ENCODE assay signal across 10 cellular contexts in the genomic region with DNA sequence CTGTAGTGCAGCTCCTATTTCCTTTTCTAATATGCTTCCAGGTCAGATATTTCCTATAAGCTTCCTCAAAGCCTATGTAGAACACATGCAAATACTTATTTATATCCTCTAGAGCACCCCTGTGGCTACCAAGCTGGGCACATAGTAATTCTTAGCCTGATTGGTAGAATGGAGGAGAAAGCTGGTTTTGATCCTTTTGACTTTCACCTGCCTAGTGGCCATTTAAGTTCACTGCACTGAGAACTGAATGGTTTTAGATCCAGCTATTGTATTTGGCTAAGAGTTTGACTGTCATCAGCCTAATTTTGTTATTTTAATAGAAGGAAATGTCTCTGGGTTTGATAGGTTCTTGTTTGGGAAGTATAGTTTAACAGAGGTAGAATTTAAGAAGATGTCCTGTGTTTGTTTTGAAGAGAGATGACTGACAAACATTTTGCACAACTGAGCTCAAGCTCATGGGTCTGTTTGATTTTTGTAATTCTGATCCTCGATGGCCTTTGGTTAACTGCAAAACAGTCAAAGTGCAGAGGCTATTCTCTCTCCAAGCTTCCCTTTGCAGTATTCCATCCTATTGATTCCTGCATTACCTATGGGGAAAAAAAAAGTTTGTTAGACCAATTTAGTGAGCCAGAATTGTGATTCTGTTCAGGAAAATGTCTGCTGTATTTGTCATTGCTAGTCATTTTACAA.
DNase-seq lines count a peak whose midpoint lies in the region; ATAC-seq, FAIRE-seq and TF ChIP-seq lines count a peak whose summit lies in the region.
"Had no signal": no experiment of that assay in that cellular context is flagged by ENCODE, and none has a peak within 500 bp of the region (broad histone marks: within the 10 kb centered on the region; RNA-seq: fewer than 3 reads in every experiment).

No MANE protein-coding gene starts in this region.

- H3K27ac ChIP-seq in KMS-11: no peak overlapping the region
- H3K27ac ChIP-seq: neutrophil had no signal

- no peaks in the 10 kb centered on the region for H3K4me1 Mint-ChIP-seq in activated CD8-positive, alpha-beta T cell treated with anti-CD3 and anti-CD28 coated beads for 36 hours (ENCODE audit: low read depth)
- H3K4me1 Mint-ChIP-seq in activated CD8-positive, alpha-beta T cell treated with anti-CD3 and anti-CD28 coated beads, Interleukin-2, amount 10 ng/mL, durations not matched to agents 7 days and 5 days (ENCODE audit: low read depth): no peaks in the 10 kb centered on the region

- H4K20me1 ChIP-seq in KMS-11 (ENCODE audit: insufficient read depth): no peaks in the 10 kb centered on the region

- no peaks in the 10 kb centered on the region for H3K36me3 ChIP-seq in KMS-11 (ENCODE audit: insufficient read depth)
- H3K36me3 ChIP-seq: neutrophil had no signal

- H3K4me3 Mint-ChIP-seq in activated CD8-positive, alpha-beta T cell treated with anti-CD3 and anti-CD28 coated beads for 36 hours: no peak overlapping the region
- H3K4me3 Mint-ChIP-seq in activated CD8-positive, alpha-beta T cell treated with anti-CD3 and anti-CD28 coated beads, Interleukin-2, amount 10 ng/mL, durations not matched to agents 7 days and 5 days: no peak overlapping the region

- peaks cover 5% of the 10 kb centered on the region for H3K27me3 Mint-ChIP-seq in activated CD8-positive, alpha-beta T cell treated with anti-CD3 and anti-CD28 coated beads for 36 hours
- H3K27me3 Mint-ChIP-seq in activated CD8-positive, alpha-beta T cell treated with anti-CD3 and anti-CD28 coated beads, Interleukin-2, amount 10 ng/mL, durations not matched to agents 7 days and 5 days (ENCODE audit: low read depth): peaks cover 3% of the 10 kb centered on the region

- peak; percentile 16 for TF ChIP-seq CTCF in activated CD8-positive, alpha-beta T cell treated with anti-CD3 and anti-CD28 coated beads for 36 hours (IDR thresholded peaks at IDR 0.05)
- TF ChIP-seq CTCF in KMS-11 (conservative IDR thresholded peaks at IDR 0.05; ENCODE audit: low read depth, low read length) (0 out of 2 replicates have a peak, but pooled peaks have one; percentile 1), GM13976 (IDR thresholded peaks at IDR 0.05; ENCODE audit: borderline replicate concordance, control extremely low read depth, extremely low read depth, insufficient read depth, missing control alignments) (no peak)

- no peak overlapping the region for H3K4me3 ChIP-seq in KMS-11 (IDR thresholded peaks at IDR 0.05; ENCODE audit: insufficient read depth, low read depth, low read length)

- no peak for ATAC-seq in activated CD8-positive, alpha-beta T cell treated with anti-CD3 and anti-CD28 coated beads for 36 hours
- no peak for ATAC-seq in activated CD8-positive, alpha-beta T cell treated with anti-CD3 and anti-CD28 coated beads, Interleukin-2, amount 10 ng/mL, durations not matched to agents 7 days and 5 days

- POLR2A ChIA-PET in activated CD8-positive, alpha-beta T cell treated with anti-CD3 and anti-CD28 coated beads for 36 hours (lab: Charles Lee): no interaction called here
- POLR2A ChIA-PET in activated CD8-positive, alpha-beta T cell treated with anti-CD3 and anti-CD28 coated beads, Interleukin-2, amount 10 ng/mL, durations not matched to agents 7 days and 5 days (lab: Charles Lee): no interaction called here

- in situ Hi-C loops in GM13976 (cut with MboI; ENCODE audit: low sequenced_read_pairs, unreplicated experiment): no loop called here

- no peak for DNase-seq in activated CD8-positive, alpha-beta T cell treated with anti-CD3 and anti-CD28 coated beads for 36 hours
- no peak for DNase-seq in activated CD8-positive, alpha-beta T cell treated with anti-CD3 and anti-CD28 coated beads, Interleukin-2, amount 10 ng/mL, durations not matched to agents 7 days and 5 days
- DNase-seq in cerebellum (ENCODE audit: low spot score) (peak; percentile 16), urothelium cell line (ENCODE audit: low spot score) (peak; percentile 14), GM13976 (ENCODE audit: low spot score) (no peak), NCI-H226 (no peak), T1000 (lab: John Stamatoyannopoulos, UW) (no peak)

- H2AFZ ChIP-seq in KMS-11 (ENCODE audit: low read depth): no peak overlapping the region

- H3K4me1 ChIP-seq in KMS-11 (ENCODE audit: low read depth, poor library complexity, severe bottlenecking): no peaks in the 10 kb centered on the region

- no peaks in the 10 kb centered on the region for H3K36me3 Mint-ChIP-seq in activated CD8-positive, alpha-beta T cell treated with anti-CD3 and anti-CD28 coated beads for 36 hours (ENCODE audit: low read depth)
- H3K36me3 Mint-ChIP-seq in activated CD8-positive, alpha-beta T cell treated with anti-CD3 and anti-CD28 coated beads, Interleukin-2, amount 10 ng/mL, durations not matched to agents 7 days and 5 days (ENCODE audit: low read depth): no peaks in the 10 kb centered on the region

- no peak for FAIRE-seq in urothelium cell line (lab: Jason Lieb, UNC)
- FAIRE-seq: colon had no signal

- H3K79me2 ChIP-seq in KMS-11 (ENCODE audit: insufficient read depth, low read depth): no peaks in the 10 kb centered on the region

- CTCF ChIA-PET in activated CD8-positive, alpha-beta T cell treated with anti-CD3 and anti-CD28 coated beads for 36 hours (lab: Charles Lee): interaction anchor here (0.8 to 1.9 kb wide), 5 partner anchors 9 to 835 kb away, joined by 3 to 8 read pairs (median 5); no protein-coding TSS in a partner anchor
- CTCF ChIA-PET in activated CD8-positive, alpha-beta T cell treated with anti-CD3 and anti-CD28 coated beads, Interleukin-2, amount 10 ng/mL, durations not matched to agents 7 days and 5 days (lab: Charles Lee): interaction anchor here (0.8 to 5.1 kb wide), 2 partner anchors 768 to 835 kb away, joined by 3 to 39 read pairs; no protein-coding TSS in a partner anchor

- no peaks in the 10 kb centered on the region for H3K27me3 ChIP-seq in KMS-11 (ENCODE audit: insufficient read depth, low read depth)
- H3K27me3 ChIP-seq: neutrophil had no signal

- H3K9me3 Mint-ChIP-seq in activated CD8-positive, alpha-beta T cell treated with anti-CD3 and anti-CD28 coated beads for 36 hours: no peaks in the 10 kb centered on the region
- H3K9me3 Mint-ChIP-seq in activated CD8-positive, alpha-beta T cell treated with anti-CD3 and anti-CD28 coated beads, Interleukin-2, amount 10 ng/mL, durations not matched to agents 7 days and 5 days (ENCODE audit: insufficient read depth): no peaks in the 10 kb centered on the region

- H3K4me2 ChIP-seq in KMS-11: no peak overlapping the region

- H3K27ac Mint-ChIP-seq in activated CD8-positive, alpha-beta T cell treated with anti-CD3 and anti-CD28 coated beads for 36 hours: no peak overlapping the region
- H3K27ac Mint-ChIP-seq in activated CD8-positive, alpha-beta T cell treated with anti-CD3 and anti-CD28 coated beads, Interleukin-2, amount 10 ng/mL, durations not matched to agents 7 days and 5 days: no peak overlapping the region

- H3K9ac ChIP-seq in KMS-11: no peak overlapping the region

- intact Hi-C loops in activated CD8-positive, alpha-beta T cell treated with anti-CD3 and anti-CD28 coated beads for 36 hours (cut with micrococcal nuclease): no loop called here

Comparison
In these comparisons a context has a peak if more than half of its experiments do, and no peak if none do; other contexts are left out.
1. DNase-seq: peak in cerebellum (single experiment) and urothelium cell line (single experiment); none in activated CD8-positive, alpha-beta T cell treated with anti-CD3 and anti-CD28 coated beads for 36 hours (single experiment), activated CD8-positive, alpha-beta T cell treated with anti-CD3 and anti-CD28 coated beads, Interleukin-2, amount 10 ng/mL, durations not matched to agents 7 days and 5 days (single experiment), GM13976 (single experiment), NCI-H226 (single experiment) and T1000 (single experiment).